ENCODE assay signal across 22 cellular contexts in genomic region chr17:18850679-18851078, GRCh38. TPM values are rescaled to one million over a fixed set of nuclear protein-coding genes. Genes with fewer than 3 reads are reported as not detected.
A peak's percentile ranks its signal among the peaks of the same experiment; 100 is the strongest.
DNase-seq lines count a peak whose midpoint lies in the region; FAIRE-seq and TF ChIP-seq lines count a peak whose summit lies in the region.
"Had no signal": no experiment of that assay in that cellular context is flagged by ENCODE, and none has a peak within 500 bp of the region (broad histone marks: within the 10 kb centered on the region; RNA-seq: fewer than 3 reads in every experiment).

No MANE protein-coding gene starts in this region.

- H3K79me2 ChIP-seq in Karpas-422 (ENCODE audit: low read length) (peaks cover 16% of the 10 kb centered on the region), H1 (ENCODE audit: control insufficient read depth in 1 of 2, insufficient read depth in 2 of 2, low read length in 2 of 2) (peaks cover 0 to 8% of the 10 kb centered on the region in 2 experiments; a peak in 1 of 4 replicates), osteoblast (ENCODE audit: insufficient read depth, low read length) (peaks cover 13% of the 10 kb centered on the region)

- no peak for TF ChIP-seq RAD21 in H1 (IDR thresholded peaks at IDR 0.05 in 1 of 2, conservative IDR thresholded peaks at IDR 0.05 in 1 of 2; ENCODE audit: low read depth in 2 of 2, low read length in 2 of 2)

- no peak overlapping the region for H2AK5ac ChIP-seq in H1 (ENCODE audit: low read depth, low read length)

- no peak overlapping the region for H3K4me3 ChIP-seq in Karpas-422 (ENCODE audit: low read length)
- no peak overlapping the region for H3K4me3 ChIP-seq in H1 (ENCODE audit: extremely low read depth in 1 of 4, insufficient read depth in 2 of 4, low read depth in 3 of 4, low read length in 4 of 4)
- no peak overlapping the region for H3K4me3 ChIP-seq in osteoblast (ENCODE audit: insufficient read depth, low read length)

- TF ChIP-seq EP300 in H1 (IDR thresholded peaks at IDR 0.05; ENCODE audit: borderline replicate concordance in 1 of 2, low read depth in 2 of 2, low read length in 2 of 2), result no peak

- FAIRE-seq in H1 (lab: Jason Lieb, UNC), result no peak

- H4K20me1 ChIP-seq in Karpas-422 (ENCODE audit: insufficient read depth, low read depth, low read length) (no peaks in the 10 kb centered on the region), H1 (replicated peaks in 1 of 2; ENCODE audit: control insufficient read depth in 1 of 2, insufficient read depth in 2 of 2, low read length in 2 of 2) (no peaks in the 10 kb centered on the region), osteoblast (ENCODE audit: insufficient read depth, low read length) (no peaks in the 10 kb centered on the region)

- POLR2A ChIA-PET in H1 (lab: Charles Lee; ENCODE audit: partially characterized antibody), result interaction anchor here (1.2 to 2.9 kb wide), 2 partner anchors 8 to 24 kb away, joined by 4 to 12 read pairs; no protein-coding TSS in a partner anchor

- H2BK120ac ChIP-seq in H1 (replicated peaks; ENCODE audit: low read depth, low read length), result no peak overlapping the region

- DNase-seq in NCI-H82 (lab: John Stamatoyannopoulos, UW) (peak; percentile 52), NCI-H82 treated with DMSO at 0.1 percent for 48 hours (lab: John Stamatoyannopoulos, UW; ENCODE audit: unreplicated experiment) (no peak), Karpas-422 (peak; percentile 59), H1 (ENCODE audit: low read depth in 1 of 2, low spot score in 2 of 2) (no peak), osteoblast (ENCODE audit: insufficient read length, low spot score, missing footprints) (no peak), substantia nigra (lab: John Stamatoyannopoulos, UW) (no peak)
- DNase-seq in activated CD4-positive, CD25-positive, alpha-beta regulatory T cell treated with anti-CD3 and anti-CD28 coated beads, Interleukin-2, amount 50 U/mL, for 72 hours, result no peak
- no peak for DNase-seq in stimulated activated CD4-positive, alpha-beta T cell treated with anti-CD3 and anti-CD28 coated beads, Interleukin-4, amount 100 ng/mL, for 4 hours
- DNase-seq: activated CD4-positive, alpha-beta T cell treated with anti-CD3 and anti-CD28 coated beads, Interleukin-2, amount 50 U/mL, for 1 hour; activated CD8-positive, alpha-beta memory T cell treated with anti-CD3 and anti-CD28 coated beads, Interleukin-2, amount 50 U/mL, for 4 hours; activated effector memory CD4-positive, alpha-beta T cell treated with Interleukin-2 at 50 U/mL for 16 hours; activated naive CD8-positive, alpha-beta T cell treated with anti-CD3 and anti-CD28 coated beads, Interleukin-2, amount 10 ng/mL, durations not matched to agents 7 days and 5 days; AML-193; CD8-positive, alpha-beta memory T cell; effector CD4-positive, alpha-beta T cell; KBM-7; naive B cell; NCI-H146; NCI-H2227 treated with DMSO at 0.1 percent for 48 hours; SIG-M5; T-helper 1 cell had no signal

- no peaks in the 10 kb centered on the region for H3K9me2 ChIP-seq in Karpas-422 (replicated peaks; ENCODE audit: insufficient read depth, low read length)

- H2BK15ac ChIP-seq in H1 (ENCODE audit: low read length), result no peak overlapping the region

- H3K4me2 ChIP-seq in Karpas-422 (ENCODE audit: low read depth, low read length, poor library complexity, severe bottlenecking) (peak overlapping the region; percentile 14), H1 (ENCODE audit: insufficient read depth in 1 of 2, low read depth in 2 of 2, low read length in 2 of 2) (no peak overlapping the region), osteoblast (ENCODE audit: insufficient read depth, low read length) (no peak overlapping the region)

- CTCF ChIA-PET in H1 (lab: Charles Lee; ENCODE audit: partially characterized antibody), result interaction anchor here (0.8 kb wide), 1 partner anchor 8 kb away, joined by 3 read pairs; no protein-coding TSS in a partner anchor

- H3K56ac ChIP-seq in H1 (replicated peaks; ENCODE audit: insufficient read length, low read depth, low read length), result no peak overlapping the region

- H3K36me3 ChIP-seq in Karpas-422 (ENCODE audit: insufficient read depth, low read length) (no peaks in the 10 kb centered on the region), H1 (ENCODE audit: control insufficient read depth in 2 of 4, insufficient read depth in 4 of 4, low read length in 3 of 4) (no peaks in the 10 kb centered on the region), osteoblast (ENCODE audit: insufficient read depth, low read length) (no peaks in the 10 kb centered on the region)

- peak overlapping the region; percentile 77 for H3K27ac ChIP-seq in Karpas-422 (ENCODE audit: low read length)
- H3K27ac ChIP-seq in H1 (ENCODE audit: low read depth, low read length), result no peak overlapping the region
- H3K27ac ChIP-seq in osteoblast (ENCODE audit: low read depth, low read length), result peak overlapping the region; percentile 10
- no peak overlapping the region for H3K27ac ChIP-seq in substantia nigra (ENCODE audit: low read depth, low read length, poor library complexity, severe bottlenecking)
- H3K27ac ChIP-seq: 22Rv1 had no signal

- H3K14ac ChIP-seq in H1 (ENCODE audit: insufficient read length), result no peak overlapping the region

- no peaks in the 10 kb centered on the region for H3K27me3 ChIP-seq in Karpas-422 (ENCODE audit: low read length)
- no peaks in the 10 kb centered on the region for H3K27me3 ChIP-seq in H1 (replicated peaks in 1 of 4; ENCODE audit: control insufficient read depth in 3 of 4, extremely low read depth in 1 of 4, insufficient read depth in 3 of 4, low read length in 3 of 4)
- H3K27me3 ChIP-seq in osteoblast (ENCODE audit: insufficient read depth, low read length), result no peaks in the 10 kb centered on the region

- 100% methylated on average over 1 of the region's 1 CpG; no CpG with 5 or more reads in 1 of the 2 experiments for WGBS in H1 (ENCODE audit: extremely low coverage in 1 of 2, insufficient coverage in 1 of 2, insufficient read length in 1 of 2, insufficient replicate concordance in 2 of 2, low coverage in 1 of 2, low lambda C conversion rate in 2 of 2, missing lambda C conversion rate in 1 of 2), 2 experiments

- peak overlapping the region; percentile 53; the same call in 1 of the 2 replicates for H4K8ac ChIP-seq in H1 (ENCODE audit: extremely low read depth, insufficient read depth, low read length)

- H2BK12ac ChIP-seq in H1 (ENCODE audit: low read depth, low read length), result no peak overlapping the region

- H3K23ac ChIP-seq in H1 (ENCODE audit: insufficient read length), result no peak overlapping the region

- H3K4ac ChIP-seq in H1 (replicated peaks; ENCODE audit: insufficient read length, low read depth, low read length), result no peak overlapping the region

- H3K23me2 ChIP-seq in H1 (ENCODE audit: low read depth, low read length), result peaks cover 3% of the 10 kb centered on the region

- H4K91ac ChIP-seq in H1 (replicated peaks; ENCODE audit: insufficient read length, low read length), result no peak overlapping the region

- TF ChIP-seq POLR2A in H1 (IDR thresholded peaks at IDR 0.05; ENCODE audit: control extremely low read depth in 1 of 2, low read depth in 2 of 2, low read length in 2 of 2), result no peak

- H3K79me1 ChIP-seq in H1 (ENCODE audit: low read depth, low read length), result no peaks in the 10 kb centered on the region

- H3K4me1 ChIP-seq in Karpas-422 (ENCODE audit: low read length), result peaks cover 37% of the 10 kb centered on the region
- peaks cover 0 to 3% (median 0%) of the 10 kb centered on the region in 4 experiments; a peak in 1 of 7 replicates for H3K4me1 ChIP-seq in H1 (replicated peaks in 1 of 4; ENCODE audit: control insufficient read depth in 3 of 4, insufficient read depth in 4 of 4, low read length in 3 of 4)
- H3K4me1 ChIP-seq in osteoblast (ENCODE audit: insufficient read depth, low read length), result peaks cover 10% of the 10 kb centered on the region

- peak overlapping the region; percentile 34; the same call in 1 of the 2 replicates for H3K9ac ChIP-seq in Karpas-422 (ENCODE audit: low read length)
- no peak overlapping the region for H3K9ac ChIP-seq in H1 (replicated peaks in 1 of 4; ENCODE audit: extremely low read depth in 1 of 4, low read depth in 3 of 4, low read length in 3 of 4)

- TF ChIP-seq CTCF in H1 (IDR thresholded peaks at IDR 0.05; ENCODE audit: control extremely low read depth in 1 of 3, insufficient read depth in 1 of 3, low read depth in 1 of 3, low read length in 3 of 3), result no peak
- no peak for TF ChIP-seq CTCF in osteoblast (IDR thresholded peaks at IDR 0.05; ENCODE audit: extremely low read depth, low read depth, low read length)

- no peak overlapping the region for H2BK20ac ChIP-seq in H1 (ENCODE audit: low read length)

- H3K18ac ChIP-seq in H1 (ENCODE audit: extremely low read depth, low read length), result no peak overlapping the region

- H4K5ac ChIP-seq in H1 (ENCODE audit: insufficient read length, low read depth, low read length), result no peak overlapping the region

- no peaks in the 10 kb centered on the region for H3K9me3 ChIP-seq in Karpas-422 (ENCODE audit: low read length)
- no peaks in the 10 kb centered on the region for H3K9me3 ChIP-seq in H1 (ENCODE audit: insufficient read depth in 2 of 2, low read depth in 1 of 2, low read length in 1 of 2)
- no peaks in the 10 kb centered on the region for H3K9me3 ChIP-seq in osteoblast (ENCODE audit: low read depth, low read length)

- H2AFZ ChIP-seq in Karpas-422 (ENCODE audit: low read length) (peak overlapping the region; percentile 44), H1 (ENCODE audit: low read length) (no peak overlapping the region), osteoblast (ENCODE audit: low read length) (peak overlapping the region; percentile 73)

- no peak overlapping the region for H2BK5ac ChIP-seq in H1 (ENCODE audit: low read depth, low read length)

TF ChIP-seq in H1, 55 proteins besides CTCF, POLR2A, EP300 and RAD21 (continues in another document):
- TF ChIP-seq KDM1A (IDR thresholded peaks at IDR 0.05; ENCODE audit: borderline replicate concordance, low read length) (no peak), CREB1 (IDR thresholded peaks at IDR 0.05) (no peak), EZH2 (IDR thresholded peaks at IDR 0.05; ENCODE audit: low read depth, low read length, severe bottlenecking) (no peak)

RNA-seq across cellular contexts. Expression of gene PRPSAP2, which starts 7.3 kb away (rescaled TPM):
- total RNA-seq in Karpas-422 (2014; rRNA removed; shearing (Covaris generic); ENCODE audit: low replicate concordance), result 114 and 181 TPM in 2 replicates
- 48.3 and 50.5 TPM in 2 replicates for total RNA-seq in H1 (2021; fragmentation: NEBNext Ultra II Directional; extraction: Animal tissue kit (Norgen Biotek cat#: 25700))
- polyA plus RNA-seq in H1 (2011; rRNA removed), result 21.9 and 28.7 TPM in 2 replicates
- 41.4 TPM for polyA plus RNA-seq in H1 (2011; cell fraction: cytosol; rRNA removed)
- polyA plus RNA-seq in H1 (2011; cell fraction: nucleus; rRNA removed), result 20.4 TPM
- polyA plus RNA-seq in H1 (2012, experiment 1 of 2), result 39.2 to 57.3 TPM (median 40.7 TPM) in 4 replicates
- polyA plus RNA-seq in H1 (2012, experiment 2 of 2), result 8.4 TPM
- polyA plus RNA-seq in H1 (2013, experiment 1 of 2), result 27.9 TPM
- 24.7 TPM for polyA plus RNA-seq in H1 (2013, experiment 2 of 2)
- 34.9 and 41.1 TPM in 2 replicates for polyA minus RNA-seq in H1 (2011; rRNA and poly(A)+ RNA removed)
- 28.1 TPM for polyA minus RNA-seq in H1 (2011; cell fraction: cytosol; rRNA and poly(A)+ RNA removed)
- 36.3 TPM for polyA minus RNA-seq in H1 (2011; cell fraction: nucleus; rRNA and poly(A)+ RNA removed)
- total RNA-seq in osteoblast, result 23.9 and 25.6 TPM in 2 replicates

Comparison
In these comparisons a context has a peak if more than half of its experiments do, and no peak if none do; other contexts are left out.
1. DNase-seq: peak in NCI-H82 (single experiment) and Karpas-422 (single experiment); none in NCI-H82 treated with DMSO at 0.1 percent for 48 hours (single experiment), H1 (0 of 2), osteoblast (single experiment), substantia nigra (0 of 49), activated CD4-positive, CD25-positive, alpha-beta regulatory T cell treated with anti-CD3 and anti-CD28 coated beads, Interleukin-2, amount 50 U/mL, for 72 hours (single experiment) and stimulated activated CD4-positive, alpha-beta T cell treated with anti-CD3 and anti-CD28 coated beads, Interleukin-4, amount 100 ng/mL, for 4 hours (0 of 2).
2. H3K27ac ChIP-seq: peak in Karpas-422 (single experiment) and osteoblast (single experiment); none in H1 (single experiment) and substantia nigra (single experiment).